8 cellular contexts compared by ENCODE assay signal in genomic region chr3:101635954-101636798, GRCh38. TPM values are rescaled to one million over a fixed set of nuclear protein-coding genes. Genes with fewer than 3 reads are reported as not detected.
DNase-seq lines count a peak whose midpoint lies in the region; ATAC-seq, FAIRE-seq and TF ChIP-seq lines count a peak whose summit lies in the region.

No MANE protein-coding gene starts in this region.

- H3K4me3 ChIP-seq in AG04450 (ENCODE audit: low read depth, low read length) (no peak overlapping the region), endothelial cell of umbilical vein (replicated peaks in 1 of 3; ENCODE audit: insufficient read depth in 1 of 3, low read depth in 1 of 3, low read length in 3 of 3) (no peak overlapping the region)

- H3K79me2 ChIP-seq in endothelial cell of umbilical vein (ENCODE audit: control insufficient read depth, insufficient read depth, low read length) = no peaks in the 10 kb centered on the region

- no TSS peak for BruUV-seq in endothelial cell of umbilical vein (replicated peaks; lab: Mats Ljungman, UMichigan)

- no peaks in the 10 kb centered on the region for H4K20me1 ChIP-seq in endothelial cell of umbilical vein (replicated peaks; ENCODE audit: control insufficient read depth, extremely low read depth, insufficient read depth, low read length)

- no peak overlapping the region for H3K4me2 ChIP-seq in endothelial cell of umbilical vein (ENCODE audit: insufficient read depth, low read length)

- CTCF ChIA-PET in AG04450 (lab: Charles Lee) = interaction anchor here (1.5 kb wide), 1 partner anchor 62 kb away, joined by 4 read pairs; the partner anchor contains the start of gene PCNP
- CTCF ChIA-PET in activated CD4-positive, alpha-beta memory T cell treated with anti-CD3 and anti-CD28 coated beads for 36 hours (lab: Charles Lee) = interaction anchor here (1.0 to 1.9 kb wide), 4 partner anchors 13 to 281 kb away, joined by 3 to 5 read pairs (median 4); no protein-coding TSS in a partner anchor
- CTCF ChIA-PET in endothelial cell of umbilical vein (lab: Charles Lee) = interaction anchor here (1.0 to 2.5 kb wide), 4 partner anchors 39 to 1174 kb away, joined by 3 to 6 read pairs (median 3); no protein-coding TSS in a partner anchor

- no peaks in the 10 kb centered on the region for H3K4me1 ChIP-seq in endothelial cell of umbilical vein (ENCODE audit: control insufficient read depth, extremely low read depth, insufficient read depth, low read length)

- TF ChIP-seq CTCF in AG04450 (IDR thresholded peaks at IDR 0.05; ENCODE audit: low read depth, low read length) (peak; percentile 68), endothelial cell of umbilical vein (IDR thresholded peaks at IDR 0.05; ENCODE audit: extremely low read depth in 1 of 2, insufficient read depth in 1 of 2, low read depth in 1 of 2, low read length in 2 of 2) (peak; percentile 69 to 71), natural killer cell (IDR thresholded peaks at IDR 0.05) (peak; percentile 69)

- no peaks in the 10 kb centered on the region for H3K27me3 Mint-ChIP-seq in activated CD4-positive, alpha-beta memory T cell treated with anti-CD3 and anti-CD28 coated beads for 36 hours
- no peaks in the 10 kb centered on the region for H3K27me3 Mint-ChIP-seq in natural killer cell (ENCODE audit: low read depth in 2 of 2)
- H3K27me3 Mint-ChIP-seq in stimulated activated naive CD8-positive, alpha-beta T cell treated with anti-CD3 and anti-CD28 coated beads, Interleukin-15, amount 100 ng/mL, for 72 hours = no peaks in the 10 kb centered on the region

- H3K9ac ChIP-seq in endothelial cell of umbilical vein (replicated peaks; ENCODE audit: extremely low read depth, insufficient read depth, low read length) = no peak overlapping the region

- DNase-seq in AG04450 (ENCODE audit: low read depth, low spot score) (no peak), NCI-H524 (lab: John Stamatoyannopoulos, UW) (peak; percentile 42 to 68), endothelial cell of umbilical vein (ENCODE audit: low read depth, low spot score) (peak; percentile 60), natural killer cell (peak; percentile 60)
- DNase-seq in activated CD4-positive, alpha-beta memory T cell treated with anti-CD3 and anti-CD28 coated beads for 36 hours = peak; percentile 85
- DNase-seq in stimulated activated naive CD8-positive, alpha-beta T cell treated with anti-CD3 and anti-CD28 coated beads, Interleukin-15, amount 100 ng/mL, for 72 hours = peak; percentile 71 to 78

- H3K36me3 ChIP-seq in endothelial cell of umbilical vein (ENCODE audit: control insufficient read depth in 2 of 2, extremely low read depth in 1 of 2, insufficient read depth in 2 of 2, low read length in 2 of 2) = no peaks in the 10 kb centered on the region

- H3K9me3 Mint-ChIP-seq in activated CD4-positive, alpha-beta memory T cell treated with anti-CD3 and anti-CD28 coated beads for 36 hours = no peaks in the 10 kb centered on the region
- H3K9me3 Mint-ChIP-seq in natural killer cell = no peaks in the 10 kb centered on the region
- no peaks in the 10 kb centered on the region for H3K9me3 Mint-ChIP-seq in stimulated activated naive CD8-positive, alpha-beta T cell treated with anti-CD3 and anti-CD28 coated beads, Interleukin-15, amount 100 ng/mL, for 72 hours

- no peaks in the 10 kb centered on the region for H3K4me1 Mint-ChIP-seq in activated CD4-positive, alpha-beta memory T cell treated with anti-CD3 and anti-CD28 coated beads for 36 hours (ENCODE audit: low read depth)
- H3K4me1 Mint-ChIP-seq in natural killer cell = no peaks in the 10 kb centered on the region
- peaks cover 5% of the 10 kb centered on the region for H3K4me1 Mint-ChIP-seq in stimulated activated naive CD8-positive, alpha-beta T cell treated with anti-CD3 and anti-CD28 coated beads, Interleukin-15, amount 100 ng/mL, for 72 hours

- FAIRE-seq in endothelial cell of umbilical vein (lab: Jason Lieb, UNC) = peak; percentile 93

- H3K9me1 ChIP-seq in endothelial cell of umbilical vein (replicated peaks; ENCODE audit: control insufficient read depth, extremely low read depth, insufficient read depth, low read length) = no peaks in the 10 kb centered on the region

- intact Hi-C loops in activated CD4-positive, alpha-beta memory T cell treated with anti-CD3 and anti-CD28 coated beads for 36 hours (cut with micrococcal nuclease) = loop anchor here (1.0 kb wide), 2 partner anchors 63 to 566 kb away; no protein-coding TSS in a partner anchor
- intact Hi-C loops in endothelial cell of umbilical vein (cut with micrococcal nuclease) (loop anchor here (1.0 to 10.0 kb wide), 5 partner anchors 63 to 1171 kb away; no protein-coding TSS in a partner anchor), natural killer cell (cut with micrococcal nuclease) (loop anchor here (10.0 kb wide), 1 partner anchor 561 kb away; no protein-coding TSS in a partner anchor)

- dilution Hi-C loops in endothelial cell of umbilical vein (cut with MboI; ENCODE audit: extremely low pct_ligation_motif_present, low sequenced_read_pairs) = no loop called here

- peak; percentile 96 for ATAC-seq in GM18511 (IDR thresholded peaks at IDR 0.05; ENCODE audit: unreplicated experiment)
- peak; percentile 93 for ATAC-seq in HG02973 (IDR thresholded peaks at IDR 0.05; ENCODE audit: unreplicated experiment)
- peak; percentile 85 to 99 (median 96) for ATAC-seq in natural killer cell
- peak; percentile 91 for ATAC-seq in stimulated activated naive CD8-positive, alpha-beta T cell treated with anti-CD3 and anti-CD28 coated beads, Interleukin-15, amount 100 ng/mL, for 72 hours

- no peak overlapping the region for H3K27ac ChIP-seq in AG04450 (ENCODE audit: low read depth, low read length)
- no peak overlapping the region for H3K27ac ChIP-seq in endothelial cell of umbilical vein (ENCODE audit: insufficient read depth, low read depth, low read length)

- H3K27me3 ChIP-seq in AG04450 (ENCODE audit: control insufficient read depth, insufficient read depth, low read length) (peaks cover 3% of the 10 kb centered on the region), endothelial cell of umbilical vein (ENCODE audit: control insufficient read depth in 2 of 2, insufficient read depth in 2 of 2, low read length in 2 of 2) (no peaks in the 10 kb centered on the region)

- POLR2A ChIA-PET in AG04450 (lab: Yijun Ruan, JAX) = no interaction called here
- POLR2A ChIA-PET in activated CD4-positive, alpha-beta memory T cell treated with anti-CD3 and anti-CD28 coated beads for 36 hours (lab: Charles Lee) = no interaction called here
- POLR2A ChIA-PET in endothelial cell of umbilical vein (lab: Charles Lee) = no interaction called here

- no peak for TF ChIP-seq POLR2A in endothelial cell of umbilical vein (IDR thresholded peaks at IDR 0.05; ENCODE audit: low read depth, low read length)

- H3K9me3 ChIP-seq in AG04450 (ENCODE audit: control insufficient read depth, insufficient read depth, low read length) (no peaks in the 10 kb centered on the region), endothelial cell of umbilical vein (replicated peaks; ENCODE audit: control insufficient read depth, insufficient read depth, low read length) (no peaks in the 10 kb centered on the region)

- H2AFZ ChIP-seq in endothelial cell of umbilical vein (ENCODE audit: low read depth, low read length) = peak overlapping the region; percentile 36

- H3K4me3 Mint-ChIP-seq in activated CD4-positive, alpha-beta memory T cell treated with anti-CD3 and anti-CD28 coated beads for 36 hours = no peak overlapping the region
- H3K4me3 Mint-ChIP-seq in natural killer cell = no peak overlapping the region
- H3K4me3 Mint-ChIP-seq in stimulated activated naive CD8-positive, alpha-beta T cell treated with anti-CD3 and anti-CD28 coated beads, Interleukin-15, amount 100 ng/mL, for 72 hours = no peak overlapping the region

- H3K36me3 Mint-ChIP-seq in activated CD4-positive, alpha-beta memory T cell treated with anti-CD3 and anti-CD28 coated beads for 36 hours = no peaks in the 10 kb centered on the region
- H3K36me3 Mint-ChIP-seq in natural killer cell = no peaks in the 10 kb centered on the region

- no peak overlapping the region for H3K27ac Mint-ChIP-seq in activated CD4-positive, alpha-beta memory T cell treated with anti-CD3 and anti-CD28 coated beads for 36 hours
- H3K27ac Mint-ChIP-seq in natural killer cell = peak overlapping the region in 1 of 2 donors; percentile 53
- H3K27ac Mint-ChIP-seq in stimulated activated naive CD8-positive, alpha-beta T cell treated with anti-CD3 and anti-CD28 coated beads, Interleukin-15, amount 100 ng/mL, for 72 hours = peak overlapping the region in 1 of 2 donors; percentile 7

TF ChIP-seq in endothelial cell of umbilical vein, 7 proteins besides CTCF, POLR2A, EP300 and RAD21 (continues in another document):
- TF ChIP-seq FOS (IDR thresholded peaks at IDR 0.05; ENCODE audit: borderline replicate concordance, insufficient read depth, low read length) (no peak), MYC (IDR thresholded peaks at IDR 0.05; ENCODE audit: low read depth, low read length) (no peak)

RNA-seq across cellular contexts. Expression of gene ZBTB11, which starts 40.8 kb away (rescaled TPM):
- polyA plus RNA-seq in AG04450 (2011; rRNA removed) = 9.8 and 13.8 TPM in 2 replicates
- 10.1 and 19.9 TPM in 2 replicates for polyA minus RNA-seq in AG04450 (2011; rRNA and poly(A)+ RNA removed)
- 10 to 100 TPM; 28.0 to 30.3 TPM for total RNA-seq in activated CD4-positive, alpha-beta memory T cell treated with anti-CD3 and anti-CD28 coated beads for 36 hours
- total RNA-seq in endothelial cell of umbilical vein = 14.7 and 15.8 TPM in 2 replicates
- 3.6 and 4.2 TPM in 2 replicates for polyA plus RNA-seq in endothelial cell of umbilical vein
- polyA plus RNA-seq in endothelial cell of umbilical vein (2011; cell fraction: cytosol; rRNA removed) = 3.7 and 4.2 TPM in 2 replicates
- 12.7 and 18.2 TPM in 2 replicates for polyA plus RNA-seq in endothelial cell of umbilical vein (2011; cell fraction: nucleus; rRNA removed)
- 10.0 and 13.0 TPM in 2 replicates for polyA plus RNA-seq in endothelial cell of umbilical vein (2012)
- polyA minus RNA-seq in endothelial cell of umbilical vein = 9.8 TPM in 2 replicates
- 20.3 TPM for polyA minus RNA-seq in endothelial cell of umbilical vein (2011; cell fraction: cytosol; rRNA and poly(A)+ RNA removed)
- 19.9 and 23.6 TPM in 2 replicates for polyA minus RNA-seq in endothelial cell of umbilical vein (2011; cell fraction: nucleus; rRNA and poly(A)+ RNA removed)
- total RNA-seq in natural killer cell = 10 to 100 TPM; 72.0 to 90.9 (median 83.5) TPM

RNA-seq across cellular contexts. Expression of gene RPL24, which starts 50.3 kb away (rescaled TPM):
- polyA plus RNA-seq in AG04450 (2011; rRNA removed) = 1,794 and 1,914 TPM in 2 replicates
- polyA minus RNA-seq in AG04450 (2011; rRNA and poly(A)+ RNA removed) = 389 and 395 TPM in 2 replicates
- total RNA-seq in activated CD4-positive, alpha-beta memory T cell treated with anti-CD3 and anti-CD28 coated beads for 36 hours = 1,000 to 10,000 TPM; 1,691 to 1,714 TPM
- 1,070 and 1,111 TPM in 2 replicates for total RNA-seq in endothelial cell of umbilical vein
- polyA plus RNA-seq in endothelial cell of umbilical vein = 398 and 766 TPM in 2 replicates
- 907 and 929 TPM in 2 replicates for polyA plus RNA-seq in endothelial cell of umbilical vein (2011; cell fraction: cytosol; rRNA removed)
- 294 and 326 TPM in 2 replicates for polyA plus RNA-seq in endothelial cell of umbilical vein (2011; cell fraction: nucleus; rRNA removed)
- 1,498 and 1,668 TPM in 2 replicates for polyA plus RNA-seq in endothelial cell of umbilical vein (2012)
- polyA minus RNA-seq in endothelial cell of umbilical vein = 498 and 557 TPM in 2 replicates
- 311 TPM for polyA minus RNA-seq in endothelial cell of umbilical vein (2011; cell fraction: cytosol; rRNA and poly(A)+ RNA removed)
- polyA minus RNA-seq in endothelial cell of umbilical vein (2011; cell fraction: nucleus; rRNA and poly(A)+ RNA removed) = 125 and 127 TPM in 2 replicates
- 100 to 1,000 TPM; 660 to 850 (median 763) TPM for total RNA-seq in natural killer cell
